1 cellular context compared by ENCODE assay signal in the genomic region with DNA sequence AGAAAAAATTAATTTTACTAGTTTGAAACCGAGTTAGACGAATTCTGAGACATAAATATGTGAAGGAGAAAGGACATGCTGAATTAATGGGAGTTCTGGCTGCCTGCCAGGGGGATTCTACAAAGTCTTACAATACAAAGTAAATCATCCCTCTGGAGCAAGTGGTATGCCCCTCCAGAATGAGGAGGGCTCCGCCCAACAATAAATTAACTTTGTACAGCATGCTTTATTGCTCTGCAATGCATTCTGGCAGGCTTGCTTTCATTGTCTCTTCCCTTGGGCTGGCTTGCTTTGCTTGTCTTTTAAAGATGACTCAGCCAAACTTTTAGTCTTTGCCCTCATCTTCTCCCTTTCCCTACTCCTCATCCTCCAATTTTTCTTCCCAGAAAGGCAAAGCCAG.
TF ChIP-seq lines count a peak whose summit lies in the region.

No MANE protein-coding gene starts in this region.

TF ChIP-seq in GM23338, 12 proteins besides CTCF, POLR2A, EP300 and RAD21 (continued from another document):
- TF ChIP-seq, protein P1, sequence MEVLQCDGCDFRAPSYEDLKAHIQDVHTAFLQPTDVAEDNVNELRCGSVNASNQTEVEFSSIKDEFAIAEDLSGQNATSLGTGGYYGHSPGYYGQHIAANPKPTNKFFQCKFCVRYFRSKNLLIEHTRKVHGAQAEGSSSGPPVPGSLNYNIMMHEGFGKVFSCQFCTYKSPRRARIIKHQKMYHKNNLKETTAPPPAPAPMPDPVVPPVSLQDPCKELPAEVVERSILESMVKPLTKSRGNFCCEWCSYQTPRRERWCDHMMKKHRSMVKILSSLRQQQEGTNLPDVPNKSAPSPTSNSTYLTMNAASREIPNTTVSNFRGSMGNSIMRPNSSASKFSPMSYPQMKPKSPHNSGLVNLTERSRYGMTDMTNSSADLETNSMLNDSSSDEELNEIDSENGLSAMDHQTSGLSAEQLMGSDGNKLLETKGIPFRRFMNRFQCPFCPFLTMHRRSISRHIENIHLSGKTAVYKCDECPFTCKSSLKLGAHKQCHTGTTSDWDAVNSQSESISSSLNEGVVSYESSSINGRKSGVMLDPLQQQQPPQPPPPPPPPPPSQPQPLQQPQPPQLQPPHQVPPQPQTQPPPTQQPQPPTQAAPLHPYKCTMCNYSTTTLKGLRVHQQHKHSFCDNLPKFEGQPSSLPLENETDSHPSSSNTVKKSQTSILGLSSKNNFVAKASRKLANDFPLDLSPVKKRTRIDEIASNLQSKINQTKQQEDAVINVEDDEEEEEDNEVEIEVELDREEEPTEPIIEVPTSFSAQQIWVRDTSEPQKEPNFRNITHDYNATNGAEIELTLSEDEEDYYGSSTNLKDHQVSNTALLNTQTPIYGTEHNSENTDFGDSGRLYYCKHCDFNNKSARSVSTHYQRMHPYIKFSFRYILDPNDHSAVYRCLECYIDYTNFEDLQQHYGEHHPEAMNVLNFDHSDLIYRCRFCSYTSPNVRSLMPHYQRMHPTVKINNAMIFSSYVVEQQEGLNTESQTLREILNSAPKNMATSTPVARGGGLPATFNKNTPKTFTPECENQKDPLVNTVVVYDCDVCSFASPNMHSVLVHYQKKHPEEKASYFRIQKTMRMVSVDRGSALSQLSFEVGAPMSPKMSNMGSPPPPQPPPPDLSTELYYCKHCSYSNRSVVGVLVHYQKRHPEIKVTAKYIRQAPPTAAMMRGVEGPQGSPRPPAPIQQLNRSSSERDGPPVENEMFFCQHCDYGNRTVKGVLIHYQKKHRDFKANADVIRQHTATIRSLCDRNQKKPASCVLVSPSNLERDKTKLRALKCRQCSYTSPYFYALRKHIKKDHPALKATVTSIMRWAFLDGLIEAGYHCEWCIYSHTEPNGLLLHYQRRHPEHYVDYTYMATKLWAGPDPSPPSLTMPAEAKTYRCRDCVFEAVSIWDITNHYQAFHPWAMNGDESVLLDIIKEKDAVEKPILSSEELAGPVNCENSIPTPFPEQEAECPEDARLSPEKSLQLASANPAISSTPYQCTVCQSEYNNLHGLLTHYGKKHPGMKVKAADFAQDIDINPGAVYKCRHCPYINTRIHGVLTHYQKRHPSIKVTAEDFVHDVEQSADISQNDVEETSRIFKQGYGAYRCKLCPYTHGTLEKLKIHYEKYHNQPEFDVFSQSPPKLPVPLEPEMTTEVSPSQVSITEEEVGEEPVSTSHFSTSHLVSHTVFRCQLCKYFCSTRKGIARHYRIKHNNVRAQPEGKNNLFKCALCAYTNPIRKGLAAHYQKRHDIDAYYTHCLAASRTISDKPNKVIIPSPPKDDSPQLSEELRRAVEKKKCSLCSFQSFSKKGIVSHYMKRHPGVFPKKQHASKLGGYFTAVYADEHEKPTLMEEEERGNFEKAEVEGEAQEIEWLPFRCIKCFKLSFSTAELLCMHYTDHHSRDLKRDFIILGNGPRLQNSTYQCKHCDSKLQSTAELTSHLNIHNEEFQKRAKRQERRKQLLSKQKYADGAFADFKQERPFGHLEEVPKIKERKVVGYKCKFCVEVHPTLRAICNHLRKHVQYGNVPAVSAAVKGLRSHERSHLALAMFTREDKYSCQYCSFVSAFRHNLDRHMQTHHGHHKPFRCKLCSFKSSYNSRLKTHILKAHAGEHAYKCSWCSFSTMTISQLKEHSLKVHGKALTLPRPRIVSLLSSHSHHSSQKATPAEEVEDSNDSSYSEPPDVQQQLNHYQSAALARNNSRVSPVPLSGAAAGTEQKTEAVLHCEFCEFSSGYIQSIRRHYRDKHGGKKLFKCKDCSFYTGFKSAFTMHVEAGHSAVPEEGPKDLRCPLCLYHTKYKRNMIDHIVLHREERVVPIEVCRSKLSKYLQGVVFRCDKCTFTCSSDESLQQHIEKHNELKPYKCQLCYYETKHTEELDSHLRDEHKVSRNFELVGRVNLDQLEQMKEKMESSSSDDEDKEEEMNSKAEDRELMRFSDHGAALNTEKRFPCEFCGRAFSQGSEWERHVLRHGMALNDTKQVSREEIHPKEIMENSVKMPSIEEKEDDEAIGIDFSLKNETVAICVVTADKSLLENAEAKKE (CRISPR knock-in tag; IDR thresholded peaks at IDR 0.05) = no peak
- no peak for TF ChIP-seq ZNF331 (CRISPR knock-in tag; IDR thresholded peaks at IDR 0.05; ENCODE audit: low read depth)
- TF ChIP-seq, protein P2, sequence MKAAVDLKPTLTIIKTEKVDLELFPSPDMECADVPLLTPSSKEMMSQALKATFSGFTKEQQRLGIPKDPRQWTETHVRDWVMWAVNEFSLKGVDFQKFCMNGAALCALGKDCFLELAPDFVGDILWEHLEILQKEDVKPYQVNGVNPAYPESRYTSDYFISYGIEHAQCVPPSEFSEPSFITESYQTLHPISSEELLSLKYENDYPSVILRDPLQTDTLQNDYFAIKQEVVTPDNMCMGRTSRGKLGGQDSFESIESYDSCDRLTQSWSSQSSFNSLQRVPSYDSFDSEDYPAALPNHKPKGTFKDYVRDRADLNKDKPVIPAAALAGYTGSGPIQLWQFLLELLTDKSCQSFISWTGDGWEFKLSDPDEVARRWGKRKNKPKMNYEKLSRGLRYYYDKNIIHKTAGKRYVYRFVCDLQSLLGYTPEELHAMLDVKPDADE (IDR thresholded peaks at IDR 0.05) = no peak
- TF ChIP-seq STAT1 (IDR thresholded peaks at IDR 0.05; ENCODE audit: unreplicated experiment) = no peak
- TF ChIP-seq JUNB (IDR thresholded peaks at IDR 0.05; ENCODE audit: unreplicated experiment) = no peak
